8 cellular contexts compared by ENCODE assay signal in the genomic region with DNA sequence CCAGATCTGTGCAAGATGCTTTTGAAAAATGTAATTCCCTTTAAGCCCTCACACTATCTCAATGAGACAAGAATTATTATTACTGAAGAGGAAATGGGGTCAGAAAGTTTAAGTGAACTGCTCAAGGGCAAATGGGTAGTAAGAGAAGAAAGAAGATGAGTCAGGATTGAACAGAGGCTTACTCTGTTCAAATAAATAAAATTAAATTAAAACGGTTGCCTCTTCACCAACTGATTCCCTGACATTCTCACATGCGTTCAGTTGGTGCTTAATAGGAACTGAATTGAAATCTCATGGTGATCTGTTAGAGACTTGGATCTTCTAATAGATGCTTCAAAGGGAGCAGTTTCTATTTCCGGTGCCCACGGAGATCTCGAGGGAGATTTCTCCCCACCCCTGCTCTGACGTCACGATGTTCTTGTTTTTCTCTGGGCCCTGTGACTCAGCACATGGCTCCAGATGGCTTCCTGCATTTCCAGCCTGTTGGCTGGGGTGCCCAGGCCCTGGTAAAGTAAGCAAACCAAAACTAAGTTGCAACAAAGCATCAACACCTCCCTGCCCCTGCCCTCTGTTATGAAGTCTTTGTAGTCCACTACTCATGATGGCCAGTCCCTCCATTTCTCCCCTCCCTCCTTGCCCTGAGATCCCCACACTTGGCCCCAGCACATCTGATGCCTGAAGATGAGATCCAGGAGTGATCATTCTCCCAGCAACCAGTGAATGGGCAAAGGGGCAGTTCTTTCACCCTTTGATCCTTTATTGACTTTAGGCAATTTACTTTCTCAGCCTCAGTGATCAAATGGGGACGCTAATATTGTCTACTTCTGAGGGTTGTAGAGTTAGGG.
DNase-seq lines count a peak whose midpoint lies in the region; ATAC-seq lines count a peak whose summit lies in the region.

No MANE protein-coding gene starts in this region.

- no peaks in the 10 kb centered on the region for H3K79me2 ChIP-seq in mesendoderm (ENCODE audit: control insufficient read depth, insufficient read depth, low read length)

- no peak overlapping the region for H2BK120ac ChIP-seq in mesendoderm (ENCODE audit: low read depth, low read length)

- peak overlapping the region; percentile 67 for H3K4me3 ChIP-seq in CD4-positive, CD25-positive, alpha-beta regulatory T cell (ENCODE audit: low read depth, low read length)
- no peak overlapping the region for H3K4me3 ChIP-seq in duodenal mucosa (ENCODE audit: low read depth in 1 of 2, low read length in 2 of 2)
- no peak overlapping the region for H3K4me3 ChIP-seq in mesendoderm (ENCODE audit: low read length)

- no peak overlapping the region for H2BK5ac ChIP-seq in mesendoderm (ENCODE audit: low read length)

- H3K27ac ChIP-seq in CD4-positive, CD25-positive, alpha-beta regulatory T cell (ENCODE audit: insufficient read depth, low read length, poor library complexity, severe bottlenecking), result peak overlapping the region; percentile 83
- H3K27ac ChIP-seq in duodenal mucosa (ENCODE audit: low read depth, low read length), result peak overlapping the region; percentile 42
- H3K27ac ChIP-seq in mesendoderm (ENCODE audit: low read depth, low read length), result no peak overlapping the region

- peaks cover 14 to 36% (median 23%) of the 10 kb centered on the region in 4 donors for H3K4me1 Mint-ChIP-seq in CD4-positive, CD25-positive, alpha-beta regulatory T cell
- H3K4me1 Mint-ChIP-seq in activated CD8-positive, alpha-beta T cell treated with anti-CD3 and anti-CD28 coated beads, Interleukin-2, amount 10 ng/mL, durations not matched to agents 7 days and 5 days (ENCODE audit: low read depth), result peaks cover 23% of the 10 kb centered on the region

- CTCF ChIA-PET in activated CD8-positive, alpha-beta T cell treated with anti-CD3 and anti-CD28 coated beads, Interleukin-2, amount 10 ng/mL, durations not matched to agents 7 days and 5 days (lab: Charles Lee), result no interaction called here

- peak overlapping the region; percentile 8 for H3K56ac ChIP-seq in mesendoderm (ENCODE audit: low read length)

- no peak overlapping the region for H3K4ac ChIP-seq in mesendoderm (ENCODE audit: low read depth, low read length)

- no peaks in the 10 kb centered on the region for H3K79me1 ChIP-seq in mesendoderm (ENCODE audit: low read length)

- no peaks in the 10 kb centered on the region for H3K27me3 Mint-ChIP-seq in CD4-positive, CD25-positive, alpha-beta regulatory T cell
- no peaks in the 10 kb centered on the region for H3K27me3 Mint-ChIP-seq in activated CD8-positive, alpha-beta T cell treated with anti-CD3 and anti-CD28 coated beads, Interleukin-2, amount 10 ng/mL, durations not matched to agents 7 days and 5 days (ENCODE audit: low read depth)

- no peaks in the 10 kb centered on the region for H3K36me3 Mint-ChIP-seq in CD4-positive, CD25-positive, alpha-beta regulatory T cell
- H3K36me3 Mint-ChIP-seq in activated CD8-positive, alpha-beta T cell treated with anti-CD3 and anti-CD28 coated beads, Interleukin-2, amount 10 ng/mL, durations not matched to agents 7 days and 5 days (ENCODE audit: low read depth), result peaks cover 3% of the 10 kb centered on the region

- peaks cover 0 to 2% (median 0%) of the 10 kb centered on the region in 7 donors for H3K9me3 Mint-ChIP-seq in CD4-positive, CD25-positive, alpha-beta regulatory T cell
- H3K9me3 Mint-ChIP-seq in activated CD8-positive, alpha-beta T cell treated with anti-CD3 and anti-CD28 coated beads, Interleukin-2, amount 10 ng/mL, durations not matched to agents 7 days and 5 days (ENCODE audit: insufficient read depth), result no peaks in the 10 kb centered on the region

- peak; percentile 68 to 93 (median 83) for DNase-seq in CD4-positive, CD25-positive, alpha-beta regulatory T cell
- DNase-seq in NCI-H1694 treated with DMSO at 0.1 percent for 48 hours (lab: John Stamatoyannopoulos, UW) (peak; percentile 31), mesendoderm (peak; percentile 42)
- DNase-seq in activated CD8-positive, alpha-beta T cell treated with anti-CD3 and anti-CD28 coated beads, Interleukin-2, amount 10 ng/mL, durations not matched to agents 7 days and 5 days, result peak; percentile 58
- DNase-seq in stimulated activated CD8-positive, alpha-beta memory T cell treated with anti-CD3 and anti-CD28 coated beads, Interleukin-15, amount 100 ng/mL, for 4 hours (ENCODE audit: low read depth in 2 of 2), result peak; percentile 32 to 65

- peak overlapping the region; percentile 99 for H3K27ac Mint-ChIP-seq in CD4-positive, CD25-positive, alpha-beta regulatory T cell
- peak overlapping the region; percentile 85 for H3K27ac Mint-ChIP-seq in activated CD8-positive, alpha-beta T cell treated with anti-CD3 and anti-CD28 coated beads, Interleukin-2, amount 10 ng/mL, durations not matched to agents 7 days and 5 days

- no peak overlapping the region for H2BK15ac ChIP-seq in mesendoderm (replicated peaks; ENCODE audit: low read depth)

- H2AK5ac ChIP-seq in mesendoderm (ENCODE audit: low read length), result no peak overlapping the region

- H4K5ac ChIP-seq in mesendoderm (ENCODE audit: low read length), result no peak overlapping the region

- H3K18ac ChIP-seq in mesendoderm (ENCODE audit: low read length), result peak overlapping the region; percentile 32

- H3K9me3 ChIP-seq in CD4-positive, CD25-positive, alpha-beta regulatory T cell (ENCODE audit: control insufficient read depth in 2 of 2, low read length in 2 of 2), result no peaks in the 10 kb centered on the region
- H3K9me3 ChIP-seq in duodenal mucosa (ENCODE audit: control insufficient read depth in 1 of 2, low read length in 2 of 2), result no peaks in the 10 kb centered on the region

- no peak overlapping the region for H4K8ac ChIP-seq in mesendoderm (ENCODE audit: low read depth, low read length)

- POLR2A ChIA-PET in activated CD8-positive, alpha-beta T cell treated with anti-CD3 and anti-CD28 coated beads, Interleukin-2, amount 10 ng/mL, durations not matched to agents 7 days and 5 days (lab: Charles Lee), result no interaction called here

- no peak overlapping the region for H3K4me2 ChIP-seq in mesendoderm (ENCODE audit: low read length)

- peak; percentile 88 to 89 for ATAC-seq in CD4-positive, CD25-positive, alpha-beta regulatory T cell (ENCODE audit: low read depth in 2 of 2)
- ATAC-seq in activated CD8-positive, alpha-beta T cell treated with anti-CD3 and anti-CD28 coated beads, Interleukin-2, amount 10 ng/mL, durations not matched to agents 7 days and 5 days, result peak; percentile 71
- no peak for ATAC-seq in HG03025 (IDR thresholded peaks at IDR 0.05; ENCODE audit: low FRiP score, unreplicated experiment)
- no peak for ATAC-seq in GM19463 (IDR thresholded peaks at IDR 0.05; ENCODE audit: unreplicated experiment)

- H3K27me3 ChIP-seq in CD4-positive, CD25-positive, alpha-beta regulatory T cell (ENCODE audit: control insufficient read depth, insufficient read depth, low read length), result no peaks in the 10 kb centered on the region
- H3K27me3 ChIP-seq in duodenal mucosa (ENCODE audit: control insufficient read depth in 1 of 2, insufficient read depth in 2 of 2, low read length in 2 of 2) (no peaks in the 10 kb centered on the region), mesendoderm (ENCODE audit: insufficient read depth, low read length, poor library complexity) (no peaks in the 10 kb centered on the region)

- H3K36me3 ChIP-seq in CD4-positive, CD25-positive, alpha-beta regulatory T cell (ENCODE audit: control insufficient read depth, insufficient read depth, low read length), result no peaks in the 10 kb centered on the region
- no peaks in the 10 kb centered on the region for H3K36me3 ChIP-seq in duodenal mucosa (ENCODE audit: control insufficient read depth in 1 of 2, insufficient read depth in 2 of 2, low read length in 2 of 2)
- no peaks in the 10 kb centered on the region for H3K36me3 ChIP-seq in mesendoderm (ENCODE audit: control insufficient read depth, insufficient read depth, low read length)

- no CpG with 5 or more reads among the region's 8 CpGs for WGBS in mesendoderm (ENCODE audit: extremely low coverage, insufficient coverage, low lambda C conversion rate)

- H3K4me1 ChIP-seq in CD4-positive, CD25-positive, alpha-beta regulatory T cell (ENCODE audit: control insufficient read depth, insufficient read depth, low read length, poor library complexity, severe bottlenecking), result peaks cover 16% of the 10 kb centered on the region
- H3K4me1 ChIP-seq in duodenal mucosa (ENCODE audit: control insufficient read depth in 1 of 2, insufficient read depth in 2 of 2, low read length in 2 of 2) (peaks cover 20 to 22% of the 10 kb centered on the region in 2 donors), mesendoderm (ENCODE audit: control insufficient read depth, low read depth, low read length) (peaks cover 2% of the 10 kb centered on the region)

- no peak overlapping the region for H3K9ac ChIP-seq in duodenal mucosa (ENCODE audit: low read depth in 1 of 2, low read length in 2 of 2)
- no peak overlapping the region for H3K9ac ChIP-seq in mesendoderm (ENCODE audit: low read length)

- H3K23ac ChIP-seq in mesendoderm (ENCODE audit: low read length), result no peak overlapping the region

- H3K4me3 Mint-ChIP-seq in CD4-positive, CD25-positive, alpha-beta regulatory T cell, result peak overlapping the region; percentile 1 to 75 (median 34)
- H3K4me3 Mint-ChIP-seq in activated CD8-positive, alpha-beta T cell treated with anti-CD3 and anti-CD28 coated beads, Interleukin-2, amount 10 ng/mL, durations not matched to agents 7 days and 5 days, result no peak overlapping the region

Comparison
In these comparisons a context has a peak if more than half of its experiments do, and no peak if none do; other contexts are left out.
1. ATAC-seq: peak in CD4-positive, CD25-positive, alpha-beta regulatory T cell (2 of 2) and activated CD8-positive, alpha-beta T cell treated with anti-CD3 and anti-CD28 coated beads, Interleukin-2, amount 10 ng/mL, durations not matched to agents 7 days and 5 days (single experiment); none in HG03025 (single experiment) and GM19463 (single experiment).
2. DNase-seq: peak in every context shown above with its lines; median percentile 83 in CD4-positive, CD25-positive, alpha-beta regulatory T cell; 58 in activated CD8-positive, alpha-beta T cell treated with anti-CD3 and anti-CD28 coated beads, Interleukin-2, amount 10 ng/mL, durations not matched to agents 7 days and 5 days; 48 in stimulated activated CD8-positive, alpha-beta memory T cell treated with anti-CD3 and anti-CD28 coated beads, Interleukin-15, amount 100 ng/mL, for 4 hours; 42 in mesendoderm; 31 in NCI-H1694 treated with DMSO at 0.1 percent for 48 hours.